In genomic region chr14:54253195-54253947, GRCh38 we compare ENCODE assay signal across 9 cellular contexts.
DNase-seq lines count a peak whose midpoint lies in the region; ATAC-seq and TF ChIP-seq lines count a peak whose summit lies in the region.
"Had no signal": no experiment of that assay in that cellular context is flagged by ENCODE, and none has a peak within 500 bp of the region (broad histone marks: within the 10 kb centered on the region; RNA-seq: fewer than 3 reads in every experiment).

No MANE protein-coding gene starts in this region.

- ATAC-seq in HG03571 (IDR thresholded peaks at IDR 0.05; ENCODE audit: unreplicated experiment), result no peak

- no peak for TF ChIP-seq CTCF in glutamatergic neuron (IDR thresholded peaks at IDR 0.05; ENCODE audit: partially characterized antibody, unreplicated experiment)

- H3K4me1 Mint-ChIP-seq in activated T-cell treated with anti-CD3 and anti-CD28 coated beads, Interleukin-2, amount 50 U/mL, for 24 hours (ENCODE audit: low read depth), result peaks cover 8% of the 10 kb centered on the region
- H3K4me1 Mint-ChIP-seq in glutamatergic neuron (ENCODE audit: low read depth, unreplicated experiment), result no peaks in the 10 kb centered on the region

- peaks cover 40% of the 10 kb centered on the region for H3K27me3 Mint-ChIP-seq in activated T-cell treated with anti-CD3 and anti-CD28 coated beads, Interleukin-2, amount 50 U/mL, for 24 hours
- peaks cover 2% of the 10 kb centered on the region for H3K27me3 Mint-ChIP-seq in glutamatergic neuron (ENCODE audit: unreplicated experiment)

- H3K9me3 Mint-ChIP-seq in activated T-cell treated with anti-CD3 and anti-CD28 coated beads, Interleukin-2, amount 50 U/mL, for 24 hours, result no peaks in the 10 kb centered on the region
- H3K9me3 Mint-ChIP-seq in glutamatergic neuron (ENCODE audit: unreplicated experiment), result no peaks in the 10 kb centered on the region
- H3K9me3 Mint-ChIP-seq: CD4-positive, alpha-beta T cell had no signal

- peak overlapping the region; percentile 41 for H3K27ac Mint-ChIP-seq in activated T-cell treated with anti-CD3 and anti-CD28 coated beads, Interleukin-2, amount 50 U/mL, for 24 hours
- no peak overlapping the region for H3K27ac Mint-ChIP-seq in glutamatergic neuron (ENCODE audit: unreplicated experiment)
- H3K27ac Mint-ChIP-seq: CD4-positive, alpha-beta T cell had no signal

- no peaks in the 10 kb centered on the region for H3K36me3 Mint-ChIP-seq in activated T-cell treated with anti-CD3 and anti-CD28 coated beads, Interleukin-2, amount 50 U/mL, for 24 hours (ENCODE audit: low read depth)
- H3K36me3 Mint-ChIP-seq in glutamatergic neuron (ENCODE audit: unreplicated experiment), result peaks cover 6% of the 10 kb centered on the region

- no peak for DNase-seq in activated T-cell treated with anti-CD3 and anti-CD28 coated beads, Interleukin-2, amount 50 U/mL, for 24 hours
- no peak for DNase-seq in activated T-cell treated with anti-CD3 and anti-CD28 coated beads, Interleukin-2, amount 50 U/mL, for 1 hour
- DNase-seq in HS-27A (ENCODE audit: low read depth), result peak; percentile 75
- peak; percentile 63 for DNase-seq in dermis blood vessel endothelial cell
- DNase-seq in stromal cell of bone marrow (ENCODE audit: low read depth), result peak; percentile 82
- no peak for DNase-seq in glutamatergic neuron
- no peak for DNase-seq in NCI-H1092 treated with DMSO at 0.1 percent for 48 hours (lab: John Stamatoyannopoulos, UW)
- DNase-seq: CD4-positive, alpha-beta T cell had no signal

- no peak overlapping the region for H3K4me3 Mint-ChIP-seq in activated T-cell treated with anti-CD3 and anti-CD28 coated beads, Interleukin-2, amount 50 U/mL, for 24 hours
- no peak overlapping the region for H3K4me3 Mint-ChIP-seq in glutamatergic neuron (ENCODE audit: unreplicated experiment)
- H3K4me3 Mint-ChIP-seq: CD4-positive, alpha-beta T cell had no signal

Comparison
In these comparisons a context has a peak if more than half of its experiments do, and no peak if none do; other contexts are left out.
1. DNase-seq: peak in HS-27A (single experiment), dermis blood vessel endothelial cell (single experiment) and stromal cell of bone marrow (single experiment); none in activated T-cell treated with anti-CD3 and anti-CD28 coated beads, Interleukin-2, amount 50 U/mL, for 24 hours (single experiment), activated T-cell treated with anti-CD3 and anti-CD28 coated beads, Interleukin-2, amount 50 U/mL, for 1 hour (single experiment), glutamatergic neuron (single experiment) and NCI-H1092 treated with DMSO at 0.1 percent for 48 hours (single experiment).